ENCODE assay signal across 15 cellular contexts in genomic region chr6:16722616-16723015, GRCh38. TPM values are rescaled to one million over a fixed set of nuclear protein-coding genes. Genes with fewer than 3 reads are reported as not detected.
DNase-seq lines count a peak whose midpoint lies in the region; ATAC-seq, FAIRE-seq and TF ChIP-seq lines count a peak whose summit lies in the region.
"Had no signal": no experiment of that assay in that cellular context is flagged by ENCODE, and none has a peak within 500 bp of the region (broad histone marks: within the 10 kb centered on the region; RNA-seq: fewer than 3 reads in every experiment).

No MANE protein-coding gene starts in this region.

- POLR2A ChIA-PET in PC-3 (lab: Charles Lee; ENCODE audit: unreplicated experiment), result interaction anchor here (0.7 kb wide), 1 partner anchor 9 kb away, joined by 3 read pairs; no protein-coding TSS in a partner anchor
- POLR2A ChIA-PET in endothelial cell of umbilical vein (lab: Charles Lee), result interaction anchor here (0.5 kb wide), 1 partner anchor 552 kb away, joined by 6 read pairs; no protein-coding TSS in a partner anchor
- POLR2A ChIA-PET in PC-9 (lab: Charles Lee; ENCODE audit: unreplicated experiment), result interaction anchor here (0.6 kb wide), 1 partner anchor 35 kb away, joined by 3 read pairs; no protein-coding TSS in a partner anchor

- H3K36me3 ChIP-seq in GM23248 (ENCODE audit: low read depth) (no peaks in the 10 kb centered on the region), PC-3 (ENCODE audit: low read depth, low read length) (no peaks in the 10 kb centered on the region), endothelial cell of umbilical vein (ENCODE audit: control insufficient read depth in 2 of 2, extremely low read depth in 1 of 2, insufficient read depth in 2 of 2, low read length in 2 of 2) (no peaks in the 10 kb centered on the region), sigmoid colon (no peaks in the 10 kb centered on the region), PC-9 (ENCODE audit: low read depth) (no peaks in the 10 kb centered on the region)
- H3K36me3 ChIP-seq: ovary had no signal

- TF ChIP-seq CTCF in PC-3 (conservative IDR thresholded peaks at IDR 0.05; ENCODE audit: low read depth, low read length) (no peak), endothelial cell of umbilical vein (IDR thresholded peaks at IDR 0.05; ENCODE audit: extremely low read depth in 1 of 2, insufficient read depth in 1 of 2, low read depth in 1 of 2, low read length in 2 of 2) (no peak), sigmoid colon (IDR thresholded peaks at IDR 0.05) (no peak), PC-9 (conservative IDR thresholded peaks at IDR 0.05) (no peak)

- H3K4me2 ChIP-seq in GM23248 (ENCODE audit: unreplicated experiment) (peak overlapping the region; percentile 86), PC-3 (ENCODE audit: low read length) (peak overlapping the region; percentile 60), endothelial cell of umbilical vein (ENCODE audit: insufficient read depth, low read length) (peak overlapping the region; percentile 38), PC-9 (no peak overlapping the region)

- BruUV-seq in PC-3 (replicated peaks; lab: Mats Ljungman, UMichigan) (no TSS peak), endothelial cell of umbilical vein (replicated peaks; lab: Mats Ljungman, UMichigan) (no TSS peak), PC-9 (replicated peaks; lab: Mats Ljungman, UMichigan) (no TSS peak)

- H2AFZ ChIP-seq in GM23248, result no peak overlapping the region
- H2AFZ ChIP-seq in PC-3 (ENCODE audit: low read length), result no peak overlapping the region
- H2AFZ ChIP-seq in endothelial cell of umbilical vein (ENCODE audit: low read depth, low read length), result no peak overlapping the region
- H2AFZ ChIP-seq in PC-9, result no peak overlapping the region

- CTCF ChIA-PET in PC-3 (lab: Charles Lee), result interaction anchor here (0.7 kb wide), 1 partner anchor 13 kb away, joined by 3 read pairs; no protein-coding TSS in a partner anchor
- CTCF ChIA-PET in endothelial cell of umbilical vein (lab: Charles Lee), result interaction anchor here (1.3 to 7.6 kb wide), 4 partner anchors 10 to 42 kb away, joined by 4 to 59 read pairs (median 36); partner anchors contain the start of gene ATXN1
- CTCF ChIA-PET in PC-9 (lab: Charles Lee), result interaction anchor here (0.7 kb wide), 1 partner anchor 399 kb away, joined by 4 read pairs; no protein-coding TSS in a partner anchor

- DNase-seq in GM23248, result no peak
- DNase-seq in PC-3, result peak; percentile 73
- DNase-seq in endothelial cell of umbilical vein (ENCODE audit: low read depth, low spot score), result peak; percentile 56
- no peak for DNase-seq in sigmoid colon
- DNase-seq in PC-9, result no peak
- no peak for DNase-seq in NCI-H146 treated with DMSO at 0.1 percent for 48 hours (lab: John Stamatoyannopoulos, UW; ENCODE audit: unreplicated experiment)
- no peak for DNase-seq in urothelium cell line (ENCODE audit: low spot score)
- DNase-seq in GM19239 (ENCODE audit: insufficient read length, low spot score), result no peak
- DNase-seq: activated CD4-positive, alpha-beta memory T cell treated with anti-CD3 and anti-CD28 coated beads for 36 hours; cortex of kidney; DMS153; KG1; left colon; ovary had no signal

- H3K9me3 ChIP-seq in GM23248 (ENCODE audit: low read depth) (no peaks in the 10 kb centered on the region), PC-3 (ENCODE audit: low read length) (no peaks in the 10 kb centered on the region), endothelial cell of umbilical vein (replicated peaks; ENCODE audit: control insufficient read depth, insufficient read depth, low read length) (no peaks in the 10 kb centered on the region), sigmoid colon (no peaks in the 10 kb centered on the region), PC-9 (ENCODE audit: insufficient read depth, low read depth) (no peaks in the 10 kb centered on the region)
- H3K9me3 ChIP-seq: ovary had no signal

- no peak for TF ChIP-seq POLR2A in endothelial cell of umbilical vein (IDR thresholded peaks at IDR 0.05; ENCODE audit: low read depth, low read length)
- TF ChIP-seq POLR2A in sigmoid colon (IDR thresholded peaks at IDR 0.05), result no peak

- H4K20me1 ChIP-seq in GM23248 (ENCODE audit: insufficient read depth) (no peaks in the 10 kb centered on the region; the same call in 1 of the 2 replicates), PC-3 (ENCODE audit: low read length) (no peaks in the 10 kb centered on the region), endothelial cell of umbilical vein (replicated peaks; ENCODE audit: control insufficient read depth, extremely low read depth, insufficient read depth, low read length) (no peaks in the 10 kb centered on the region), PC-9 (ENCODE audit: insufficient read depth) (peaks cover 2% of the 10 kb centered on the region; the same call in 1 of the 2 replicates)

- no peaks in the 10 kb centered on the region for H3K27me3 ChIP-seq in GM23248 (replicated peaks; ENCODE audit: insufficient read depth)
- H3K27me3 ChIP-seq in PC-3 (ENCODE audit: low read length), result no peaks in the 10 kb centered on the region
- H3K27me3 ChIP-seq in endothelial cell of umbilical vein (ENCODE audit: control insufficient read depth in 2 of 2, insufficient read depth in 2 of 2, low read length in 2 of 2), result no peaks in the 10 kb centered on the region
- H3K27me3 ChIP-seq in sigmoid colon, result no peaks in the 10 kb centered on the region
- H3K27me3 ChIP-seq in PC-9 (ENCODE audit: insufficient read depth, low read depth), result no peaks in the 10 kb centered on the region
- H3K27me3 ChIP-seq: ovary had no signal

- H3F3A ChIP-seq in GM23248 (ENCODE audit: insufficient read depth) (peaks cover 44% of the 10 kb centered on the region), PC-3 (ENCODE audit: low read length, unreplicated experiment) (no peaks in the 10 kb centered on the region), PC-9 (ENCODE audit: insufficient read depth, low read depth) (peaks cover 7% of the 10 kb centered on the region; the same call in 1 of the 2 replicates)

- TF ChIP-seq EP300 in sigmoid colon (IDR thresholded peaks at IDR 0.05), result no peak

- in situ Hi-C loops in GM23248 (cut with MboI), result no loop called here

- dilution Hi-C loops in endothelial cell of umbilical vein (cut with MboI; ENCODE audit: extremely low pct_ligation_motif_present, low sequenced_read_pairs), result no loop called here

- H3K9me2 ChIP-seq in GM23248 (ENCODE audit: insufficient read depth) (no peaks in the 10 kb centered on the region), PC-3 (replicated peaks; ENCODE audit: low read length) (no peaks in the 10 kb centered on the region), PC-9 (ENCODE audit: insufficient read depth) (no peaks in the 10 kb centered on the region)

- WGBS in GM23248 (ENCODE audit: low coverage in 1 of 2, low lambda C conversion rate in 2 of 2, missing lambda C conversion rate in 2 of 2), 2 experiments, result 94 to 96% methylated on average over 2 of the region's 2 CpGs
- 56 to 69% methylated on average over 2 of the region's 2 CpGs for WGBS in sigmoid colon, 2 donors

- ATAC-seq in PC-3, result peak; percentile 63
- ATAC-seq: activated T-helper 17 cell treated with anti-CD3 and anti-CD28 coated beads, Interleukin-2, amount 50 U/mL, for 72 hours; left colon had no signal

- H3K4me3 ChIP-seq in GM23248 (no peak overlapping the region), PC-3 (ENCODE audit: low read length) (peak overlapping the region; percentile 49), endothelial cell of umbilical vein (replicated peaks in 1 of 3; ENCODE audit: insufficient read depth in 1 of 3, low read depth in 1 of 3, low read length in 3 of 3) (no peak overlapping the region), sigmoid colon (no peak overlapping the region), PC-9 (no peak overlapping the region)
- H3K4me3 ChIP-seq: ovary had no signal

- no peak for FAIRE-seq in endothelial cell of umbilical vein (lab: Jason Lieb, UNC)
- no peak for FAIRE-seq in urothelium cell line (lab: Jason Lieb, UNC)
- no peak for FAIRE-seq in GM19239 (lab: Jason Lieb, UNC)

- H3K4me1 ChIP-seq in GM23248 (ENCODE audit: insufficient read depth) (peaks cover 51% of the 10 kb centered on the region), PC-3 (ENCODE audit: insufficient read depth, low read length) (peaks cover 75% of the 10 kb centered on the region), endothelial cell of umbilical vein (ENCODE audit: control insufficient read depth, extremely low read depth, insufficient read depth, low read length) (peaks cover 75% of the 10 kb centered on the region), sigmoid colon (peaks cover 0 to 79% (median 70%) of the 10 kb centered on the region in 4 donors), PC-9 (replicated peaks; ENCODE audit: insufficient read depth) (peaks cover 27% of the 10 kb centered on the region)

- H3K27ac ChIP-seq in GM23248 (peak overlapping the region; percentile 79), PC-3 (ENCODE audit: low read length) (peak overlapping the region; percentile 90), endothelial cell of umbilical vein (ENCODE audit: insufficient read depth, low read depth, low read length) (peak overlapping the region; percentile 22), sigmoid colon (peak overlapping the region in 3 of 4 donors; percentile 58 to 73 (median 72)), PC-9 (no peak overlapping the region)
- H3K27ac ChIP-seq: ovary had no signal

- intact Hi-C loops in PC-3 (cut with micrococcal nuclease) (loop anchor here (2.0 kb wide), 1 partner anchor 40 kb away; no protein-coding TSS in a partner anchor), endothelial cell of umbilical vein (cut with micrococcal nuclease) (no loop called here), sigmoid colon (cut with DNase I) (no loop called here), PC-9 (cut with micrococcal nuclease; ENCODE audit: unreplicated experiment) (loop anchor here (10.0 kb wide), 1 partner anchor 672 kb away; the partner anchor contains the start of gene CAP2)

- H3K9ac ChIP-seq in GM23248 (no peak overlapping the region), PC-3 (ENCODE audit: low read length) (peak overlapping the region; percentile 65), endothelial cell of umbilical vein (replicated peaks; ENCODE audit: extremely low read depth, insufficient read depth, low read length) (no peak overlapping the region)

- H3K79me2 ChIP-seq in GM23248 (ENCODE audit: insufficient read depth) (peaks cover 66% of the 10 kb centered on the region), PC-3 (ENCODE audit: low read length) (peaks cover 70% of the 10 kb centered on the region), endothelial cell of umbilical vein (ENCODE audit: control insufficient read depth, insufficient read depth, low read length) (no peaks in the 10 kb centered on the region), PC-9 (ENCODE audit: low read depth) (no peaks in the 10 kb centered on the region)

- no peaks in the 10 kb centered on the region for H3K9me1 ChIP-seq in endothelial cell of umbilical vein (replicated peaks; ENCODE audit: control insufficient read depth, extremely low read depth, insufficient read depth, low read length)

RNA-seq across cellular contexts. Expression of gene ATXN1, which starts 38.6 kb away (rescaled TPM):
- total RNA-seq in GM23248 (2014; rRNA removed; shearing (Covaris generic)), result 20.1 and 42.2 TPM in 2 replicates
- polyA plus RNA-seq in GM23248 (2016; fragmentation: Nextera tagmentation; extraction: Ambion mirVana), result 14.2 and 15.7 TPM in 2 replicates
- 19.1 and 27.0 TPM in 2 replicates for total RNA-seq in PC-3 (2014; rRNA removed)
- total RNA-seq in endothelial cell of umbilical vein, result 33.0 and 34.1 TPM in 2 replicates
- polyA plus RNA-seq in endothelial cell of umbilical vein, result 16.4 and 23.3 TPM in 2 replicates
- polyA plus RNA-seq in endothelial cell of umbilical vein (2011; cell fraction: cytosol; rRNA removed), result 9.0 and 9.5 TPM in 2 replicates
- 23.7 and 25.8 TPM in 2 replicates for polyA plus RNA-seq in endothelial cell of umbilical vein (2011; cell fraction: nucleus; rRNA removed)
- polyA plus RNA-seq in endothelial cell of umbilical vein (2012), result 8.1 and 10.2 TPM in 2 replicates
- 70.2 and 70.9 TPM in 2 replicates for polyA minus RNA-seq in endothelial cell of umbilical vein
- polyA minus RNA-seq in endothelial cell of umbilical vein (2011; cell fraction: cytosol; rRNA and poly(A)+ RNA removed), result 4.3 TPM
- 90.2 and 138 TPM in 2 replicates for polyA minus RNA-seq in endothelial cell of umbilical vein (2011; cell fraction: nucleus; rRNA and poly(A)+ RNA removed)
- total RNA-seq in sigmoid colon, result 10 to 100 TPM; 37.7 to 95.3 (median 59.9) TPM
- 1 to 10 TPM; 4.8 to 8.6 (median 7.2) TPM for polyA plus RNA-seq in sigmoid colon
- 35.6 and 42.7 TPM in 2 replicates for total RNA-seq in PC-9 (2021)

Comparison
In these comparisons a context has a peak if more than half of its experiments do, and no peak if none do; other contexts are left out.
1. DNase-seq: peak in PC-3 (single experiment) and endothelial cell of umbilical vein (single experiment); none in GM23248 (single experiment), sigmoid colon (single experiment), PC-9 (0 of 2), NCI-H146 treated with DMSO at 0.1 percent for 48 hours (single experiment), urothelium cell line (single experiment) and GM19239 (single experiment).
2. intact Hi-C loops: an anchor here in PC-3 (2.0 kb wide) and PC-9 (10.0 kb wide); none called in endothelial cell of umbilical vein and sigmoid colon.